In genomic region chr4:98334461-98334860, GRCh38 we compare ENCODE assay signal across 33 cellular contexts.
"Had no signal": no experiment of that assay in that cellular context is flagged by ENCODE, and none has a peak within 500 bp of the region (broad histone marks: within the 10 kb centered on the region; RNA-seq: fewer than 3 reads in every experiment).

No MANE protein-coding gene starts in this region.

- H3K27me3 ChIP-seq: ascending aorta, breast epithelium, cardiac muscle cell, colonic mucosa, esophagus squamous epithelium, gastroesophageal sphincter, heart right ventricle had no signal

- DNase-seq: activated CD4-positive, alpha-beta memory T cell treated with anti-CD3 and anti-CD28 coated beads, Interleukin-2, amount 10 ng/mL, durations not matched to agents 7 days and 5 days; activated CD4-positive, alpha-beta T cell treated with anti-CD3 and anti-CD28 coated beads for 36 hours; activated CD4-positive, alpha-beta T cell treated with anti-CD3 and anti-CD28 coated beads, Interleukin-2, amount 10 ng/mL, durations not matched to agents 24 days and 14 days; activated CD4-positive, alpha-beta T cell treated with anti-CD3 and anti-CD28 coated beads, Interleukin-2, amount 50 U/mL, for 4 hours; activated CD4-positive, CD25-positive, alpha-beta regulatory T cell; activated CD4-positive, CD25-positive, alpha-beta regulatory T cell treated with anti-CD3 and anti-CD28 coated beads, Interleukin-2, amount 50 U/mL, for 72 hours; activated CD8-positive, alpha-beta memory T cell treated with anti-CD3 and anti-CD28 coated beads, Interleukin-2, amount 50 U/mL, for 48 hours; activated gamma-delta T cell; activated naive CD4-positive, alpha-beta T cell; activated naive CD4-positive, alpha-beta T cell treated with anti-CD3 and anti-CD28 coated beads, Interleukin-2, amount 10 ng/mL, durations not matched to agents 7 days and 5 days; activated naive CD8-positive, alpha-beta T cell treated with anti-CD3 and anti-CD28 coated beads, Interleukin-2, amount 10 ng/mL, durations not matched to agents 7 days and 5 days; activated T-cell treated with anti-CD3 and anti-CD28 coated beads for 4 hours; activated T-cell treated with anti-CD3 and anti-CD28 coated beads, Interleukin-2, amount 50 U/mL, for 24 hours; activated T-cell treated with anti-CD3 and anti-CD28 coated beads, Interleukin-2, amount 50 U/mL, for 72 hours; central memory CD4-positive, alpha-beta T cell; cerebellar nuclear complex; colonic mucosa; dermis blood vessel endothelial cell; effector CD4-positive, alpha-beta T cell; effector memory CD8-positive, alpha-beta T cell; esophagus squamous epithelium; foreskin melanocyte; heart right ventricle; T-helper 2 cell had no signal

- H3K4me3 ChIP-seq: ascending aorta, breast epithelium, cardiac muscle cell, colonic mucosa, esophagus squamous epithelium, gastroesophageal sphincter, heart right ventricle had no signal

- H3K27ac Mint-ChIP-seq: activated CD4-positive, alpha-beta memory T cell treated with anti-CD3 and anti-CD28 coated beads, Interleukin-2, amount 10 ng/mL, durations not matched to agents 7 days and 5 days; activated CD4-positive, alpha-beta T cell treated with anti-CD3 and anti-CD28 coated beads for 36 hours; activated CD4-positive, alpha-beta T cell treated with anti-CD3 and anti-CD28 coated beads, Interleukin-2, amount 10 ng/mL, durations not matched to agents 24 days and 14 days; activated naive CD4-positive, alpha-beta T cell treated with anti-CD3 and anti-CD28 coated beads, Interleukin-2, amount 10 ng/mL, durations not matched to agents 7 days and 5 days; activated naive CD4-positive, alpha-beta T cell treated with anti-CD3 and anti-CD28 coated beads, Interleukin-2, amount 50 U/mL, for 72 hours; activated naive CD8-positive, alpha-beta T cell treated with anti-CD3 and anti-CD28 coated beads, Interleukin-2, amount 10 ng/mL, durations not matched to agents 7 days and 5 days; activated T-cell treated with anti-CD3 and anti-CD28 coated beads, Interleukin-2, amount 50 U/mL, for 24 hours; activated T-cell treated with anti-CD3 and anti-CD28 coated beads, Interleukin-2, amount 50 U/mL, for 72 hours; brain; effector memory CD8-positive, alpha-beta T cell had no signal

- H3K4me1 Mint-ChIP-seq: activated CD4-positive, alpha-beta memory T cell treated with anti-CD3 and anti-CD28 coated beads, Interleukin-2, amount 10 ng/mL, durations not matched to agents 7 days and 5 days; activated CD4-positive, alpha-beta T cell treated with anti-CD3 and anti-CD28 coated beads, Interleukin-2, amount 10 ng/mL, durations not matched to agents 24 days and 14 days; brain had no signal

- H3K27me3 Mint-ChIP-seq: activated CD4-positive, alpha-beta memory T cell treated with anti-CD3 and anti-CD28 coated beads, Interleukin-2, amount 10 ng/mL, durations not matched to agents 7 days and 5 days; activated CD4-positive, alpha-beta T cell treated with anti-CD3 and anti-CD28 coated beads for 36 hours; activated CD4-positive, alpha-beta T cell treated with anti-CD3 and anti-CD28 coated beads, Interleukin-2, amount 10 ng/mL, durations not matched to agents 24 days and 14 days; activated naive CD4-positive, alpha-beta T cell treated with anti-CD3 and anti-CD28 coated beads, Interleukin-2, amount 10 ng/mL, durations not matched to agents 7 days and 5 days; activated naive CD8-positive, alpha-beta T cell treated with anti-CD3 and anti-CD28 coated beads, Interleukin-2, amount 10 ng/mL, durations not matched to agents 7 days and 5 days; activated T-cell treated with anti-CD3 and anti-CD28 coated beads, Interleukin-2, amount 50 U/mL, for 24 hours; brain; effector memory CD8-positive, alpha-beta T cell had no signal

- H3K9me3 ChIP-seq: colonic mucosa had no signal

- H3K4me3 Mint-ChIP-seq: activated CD4-positive, alpha-beta memory T cell treated with anti-CD3 and anti-CD28 coated beads, Interleukin-2, amount 10 ng/mL, durations not matched to agents 7 days and 5 days; activated CD4-positive, alpha-beta T cell treated with anti-CD3 and anti-CD28 coated beads for 36 hours; activated CD4-positive, alpha-beta T cell treated with anti-CD3 and anti-CD28 coated beads, Interleukin-2, amount 10 ng/mL, durations not matched to agents 24 days and 14 days; activated naive CD4-positive, alpha-beta T cell treated with anti-CD3 and anti-CD28 coated beads, Interleukin-2, amount 10 ng/mL, durations not matched to agents 7 days and 5 days; activated naive CD8-positive, alpha-beta T cell treated with anti-CD3 and anti-CD28 coated beads, Interleukin-2, amount 10 ng/mL, durations not matched to agents 7 days and 5 days; activated T-cell treated with anti-CD3 and anti-CD28 coated beads, Interleukin-2, amount 50 U/mL, for 24 hours; activated T-cell treated with anti-CD3 and anti-CD28 coated beads, Interleukin-2, amount 50 U/mL, for 72 hours; brain; effector memory CD8-positive, alpha-beta T cell had no signal

- ATAC-seq: activated CD4-positive, alpha-beta T cell treated with anti-CD3 and anti-CD28 coated beads for 36 hours; activated naive CD4-positive, alpha-beta T cell treated with anti-CD3 and anti-CD28 coated beads, Interleukin-2, amount 50 U/mL, for 72 hours; activated T-cell treated with anti-CD3 and anti-CD28 coated beads, Interleukin-2, amount 50 U/mL, for 72 hours; effector memory CD8-positive, alpha-beta T cell; gastroesophageal sphincter; heart right ventricle had no signal

- H3K4me1 ChIP-seq: ascending aorta, breast epithelium, colonic mucosa, esophagus squamous epithelium, gastroesophageal sphincter, heart right ventricle had no signal

- FAIRE-seq: endometrium, endothelial cell of umbilical vein had no signal

- H3K36me3 ChIP-seq: ascending aorta, breast epithelium, cardiac muscle cell, colonic mucosa had no signal

- H3K27ac ChIP-seq: ascending aorta, breast epithelium, cardiac muscle cell, colonic mucosa, epithelial cell of prostate, esophagus squamous epithelium, gastroesophageal sphincter, heart right ventricle had no signal
